ENCODE assay signal across 2 cellular contexts in genomic region chr6:111260570-111261298, GRCh38.
TF ChIP-seq lines count a peak whose summit lies in the region.

No MANE protein-coding gene starts in this region.

TF ChIP-seq in A549, 52 proteins besides CTCF, POLR2A, EP300 and RAD21 (continued from another document):
- no peak for TF ChIP-seq REST (IDR thresholded peaks at IDR 0.05)
- TF ChIP-seq JUN (IDR thresholded peaks at IDR 0.05) = no peak
- TF ChIP-seq EHF (CRISPR knock-in tag; IDR thresholded peaks at IDR 0.05) = no peak
- TF ChIP-seq KDM1A (IDR thresholded peaks at IDR 0.05; ENCODE audit: low read depth) = no peak
- TF ChIP-seq RARB (CRISPR knock-in tag; IDR thresholded peaks at IDR 0.05) = no peak
- TF ChIP-seq HOXA7 (CRISPR knock-in tag; IDR thresholded peaks at IDR 0.05) = no peak
- no peak for TF ChIP-seq ZC3H11A (IDR thresholded peaks at IDR 0.05)
- TF ChIP-seq GATA3 (IDR thresholded peaks at IDR 0.05; ENCODE audit: borderline replicate concordance) = no peak
- TF ChIP-seq JUNB (IDR thresholded peaks at IDR 0.05) = no peak
- no peak for TF ChIP-seq TP53 (CRISPR knock-in tag; IDR thresholded peaks at IDR 0.05)
- no peak for TF ChIP-seq HDAC2 (IDR thresholded peaks at IDR 0.05)
- no peak for TF ChIP-seq HMGXB4 (CRISPR knock-in tag; IDR thresholded peaks at IDR 0.05; ENCODE audit: borderline replicate concordance)
- no peak for TF ChIP-seq NFE2L2 (conservative IDR thresholded peaks at IDR 0.05; ENCODE audit: low read length)
- TF ChIP-seq BCL3 (IDR thresholded peaks at IDR 0.05) = no peak
- no peak for TF ChIP-seq ZFP36 (IDR thresholded peaks at IDR 0.05; ENCODE audit: borderline replicate concordance, partially characterized antibody)
- no peak for TF ChIP-seq EHMT2 (IDR thresholded peaks at IDR 0.05; ENCODE audit: low read depth)

TF ChIP-seq in WTC11, 78 proteins besides CTCF, POLR2A, EP300 and RAD21 (continued from another document):
- TF ChIP-seq E2F4 (CRISPR knock-in tag; IDR thresholded peaks at IDR 0.05; ENCODE audit: borderline replicate concordance, low read depth) (no peak), ZNF121 (CRISPR knock-in tag; IDR thresholded peaks at IDR 0.05) (no peak), ZNF263 (CRISPR knock-in tag; IDR thresholded peaks at IDR 0.05; ENCODE audit: low read depth) (no peak)
